In the genomic region with DNA sequence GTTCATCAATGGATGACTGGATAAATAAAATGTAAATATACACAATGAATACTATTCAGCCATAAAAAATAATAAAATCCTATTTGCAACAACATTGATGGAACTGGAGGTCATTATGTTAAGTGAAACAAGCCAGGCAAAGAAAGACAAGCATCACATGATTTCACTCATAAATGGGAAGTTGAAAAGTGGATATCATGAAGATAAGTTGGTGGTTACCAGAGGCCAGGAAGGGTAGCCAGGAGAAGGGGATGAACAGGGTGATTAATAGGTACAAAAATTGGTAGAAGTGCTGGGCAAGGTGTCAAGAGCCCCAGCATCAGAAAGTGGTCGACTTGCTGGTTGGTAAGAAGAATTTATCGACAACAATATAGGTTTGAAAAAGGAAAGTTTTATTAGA, we compare ENCODE assay signal across 1 cellular context.
TF ChIP-seq lines count a peak whose summit lies in the region.

No MANE protein-coding gene starts in this region.

TF ChIP-seq in H1, 55 proteins besides CTCF, POLR2A, EP300 and RAD21:
- no peak for TF ChIP-seq YY1 (IDR thresholded peaks at IDR 0.05; ENCODE audit: low read depth, low read length)
- TF ChIP-seq TAF1 (IDR thresholded peaks at IDR 0.05; ENCODE audit: low read depth, low read length), result no peak
- TF ChIP-seq SP2 (IDR thresholded peaks at IDR 0.05; ENCODE audit: low read length), result no peak
- TF ChIP-seq SUZ12 (IDR thresholded peaks at IDR 0.05; ENCODE audit: low read length), result no peak
- TF ChIP-seq CHD2 (IDR thresholded peaks at IDR 0.05; ENCODE audit: low read length), result no peak
- no peak for TF ChIP-seq SRF (IDR thresholded peaks at IDR 0.05; ENCODE audit: low read depth, low read length)
- TF ChIP-seq CHD1 (IDR thresholded peaks at IDR 0.05; ENCODE audit: low read depth, low read length), result no peak
- TF ChIP-seq, protein P1, sequence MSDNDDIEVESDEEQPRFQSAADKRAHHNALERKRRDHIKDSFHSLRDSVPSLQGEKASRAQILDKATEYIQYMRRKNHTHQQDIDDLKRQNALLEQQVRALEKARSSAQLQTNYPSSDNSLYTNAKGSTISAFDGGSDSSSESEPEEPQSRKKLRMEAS (IDR thresholded peaks at IDR 0.05), result no peak
- TF ChIP-seq, protein P2, sequence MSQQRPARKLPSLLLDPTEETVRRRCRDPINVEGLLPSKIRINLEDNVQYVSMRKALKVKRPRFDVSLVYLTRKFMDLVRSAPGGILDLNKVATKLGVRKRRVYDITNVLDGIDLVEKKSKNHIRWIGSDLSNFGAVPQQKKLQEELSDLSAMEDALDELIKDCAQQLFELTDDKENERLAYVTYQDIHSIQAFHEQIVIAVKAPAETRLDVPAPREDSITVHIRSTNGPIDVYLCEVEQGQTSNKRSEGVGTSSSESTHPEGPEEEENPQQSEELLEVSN (IDR thresholded peaks at IDR 0.05), result no peak
- no peak for TF ChIP-seq CREB1 (IDR thresholded peaks at IDR 0.05)
- no peak for TF ChIP-seq TCF12 (IDR thresholded peaks at IDR 0.05; ENCODE audit: low read depth, low read length)
- TF ChIP-seq TEAD4 (IDR thresholded peaks at IDR 0.05; ENCODE audit: low read depth, low read length), result no peak
- TF ChIP-seq ZNF274 (IDR thresholded peaks at IDR 0.05; ENCODE audit: borderline replicate concordance, extremely low read depth, low read length), result no peak
- TF ChIP-seq CTBP2 (IDR thresholded peaks at IDR 0.05; ENCODE audit: borderline replicate concordance, insufficient read depth, insufficient read length, low read length), result no peak
- no peak for TF ChIP-seq HDAC2 (IDR thresholded peaks at IDR 0.05; ENCODE audit: borderline replicate concordance in 1 of 2, low read depth in 2 of 2, low read length in 2 of 2)
- no peak for TF ChIP-seq TBP (IDR thresholded peaks at IDR 0.05; ENCODE audit: low read depth, low read length)
